In genomic region chr10:33086100-33086499, GRCh38 we compare ENCODE assay signal across 24 cellular contexts.
"Had no signal": no experiment of that assay in that cellular context is flagged by ENCODE, and none has a peak within 500 bp of the region (broad histone marks: within the 10 kb centered on the region; RNA-seq: fewer than 3 reads in every experiment).

No MANE protein-coding gene starts in this region.

- H3K9ac ChIP-seq: KMS-11, SK-N-SH had no signal

- H3K4me3 ChIP-seq: K562 had no signal

- DNase-seq: Kasumi-1, MM.1S, NCI-H1092 treated with DMSO at 0.1 percent for 48 hours, NCI-H1436, NCI-H187, NCI-H2029, NCI-H2081 treated with DMSO at 0.1 percent for 48 hours, NCI-H2171, NCI-H226, NCI-H446, NCI-H510A, NCI-H524 treated with DMSO at 0.1 percent for 48 hours, NCI-H69, NCI-H774, RPMI8226, SHP77, SK-N-SH, SW 1271 had no signal

- H3K36me3 Mint-ChIP-seq: IgD-negative memory B cell had no signal

- ATAC-seq: K562 had no signal

- H3K4me2 ChIP-seq: KMS-11, SK-N-SH had no signal

- FAIRE-seq: HTR-8/SVneo, K562, RCC 7860 had no signal

- H3K27ac ChIP-seq: HL-60, KMS-11 had no signal

- H3K9me3 ChIP-seq: SK-N-SH had no signal
